In the genomic region with DNA sequence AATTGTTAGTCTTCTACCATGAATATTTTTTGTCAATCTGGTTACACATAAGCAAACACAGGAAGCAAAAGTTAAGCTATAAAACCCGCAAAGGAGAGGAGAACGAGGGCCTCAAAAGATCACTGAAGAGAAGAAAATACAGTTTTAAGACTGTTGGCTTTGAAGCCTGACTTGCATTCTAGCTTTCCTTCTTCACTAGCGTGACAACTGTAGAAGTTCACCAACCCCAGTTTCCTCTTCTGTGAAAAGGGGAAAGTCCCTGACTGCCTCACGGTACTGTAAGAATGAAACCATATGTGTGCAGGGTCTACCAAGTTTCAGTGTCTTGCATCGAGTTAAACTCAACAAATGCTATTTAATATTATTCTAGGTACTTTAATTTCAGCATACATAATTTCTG, we compare ENCODE assay signal across 8 cellular contexts. TPM values are rescaled to one million over a fixed set of nuclear protein-coding genes. Genes with fewer than 3 reads are reported as not detected.
A peak's percentile ranks its signal among the peaks of the same experiment; 100 is the strongest.
DNase-seq lines count a peak whose midpoint lies in the region; ATAC-seq and TF ChIP-seq lines count a peak whose summit lies in the region.

No MANE protein-coding gene starts in this region.

- DNase-seq in AG09309 (ENCODE audit: low read depth) (peak; percentile 64), activated B cell treated with CpG ODN at 0.5 μM for 24 hours (no peak), foreskin fibroblast (peak; percentile 33 to 67), MG63 (no peak), vagina (ENCODE audit: extremely low spot score in 2 of 2) (no peak), NCI-H526 treated with DMSO at 0.1 percent for 48 hours (lab: John Stamatoyannopoulos, UW) (no peak)

- CTCF ChIA-PET in activated B cell treated with CpG ODN at 0.5 μM for 24 hours (lab: Charles Lee) = interaction anchor here (0.9 to 2.4 kb wide), 2 partner anchors 15 to 54 kb away, joined by 5 to 7 read pairs; no protein-coding TSS in a partner anchor

- H3K9me3 Mint-ChIP-seq in activated B cell treated with CpG ODN at 0.5 μM for 24 hours = peaks cover 3% of the 10 kb centered on the region

- TF ChIP-seq POLR2A in vagina (IDR thresholded peaks at IDR 0.05) = no peak

- peak overlapping the region; percentile 90 for H3K27ac Mint-ChIP-seq in activated B cell treated with CpG ODN at 0.5 μM for 24 hours

- intact Hi-C loops in activated B cell treated with CpG ODN at 0.5 μM for 24 hours (cut with micrococcal nuclease) (loop anchor here (1.0 to 5.0 kb wide), 7 partner anchors 21 to 1709 kb away; a partner anchor contains a TSS), vagina (cut with DNase I) (no loop called here)

- H3K36me3 ChIP-seq in MG63 = no peaks in the 10 kb centered on the region
- no peaks in the 10 kb centered on the region for H3K36me3 ChIP-seq in vagina

- no peak overlapping the region for H3K27ac ChIP-seq in vagina

- peak overlapping the region; percentile 59 for H3K4me3 Mint-ChIP-seq in activated B cell treated with CpG ODN at 0.5 μM for 24 hours

- no peaks in the 10 kb centered on the region for H3K4me1 ChIP-seq in vagina

- no peaks in the 10 kb centered on the region for H3K36me3 Mint-ChIP-seq in activated B cell treated with CpG ODN at 0.5 μM for 24 hours (ENCODE audit: low read depth)

- H3K9me3 ChIP-seq in MG63 = no peaks in the 10 kb centered on the region
- no peaks in the 10 kb centered on the region for H3K9me3 ChIP-seq in vagina

- no peaks in the 10 kb centered on the region for H3K27me3 Mint-ChIP-seq in activated B cell treated with CpG ODN at 0.5 μM for 24 hours

- H3K4me1 Mint-ChIP-seq in activated B cell treated with CpG ODN at 0.5 μM for 24 hours = peaks cover 48% of the 10 kb centered on the region

- POLR2A ChIA-PET in activated B cell treated with CpG ODN at 0.5 μM for 24 hours (lab: Charles Lee) = interaction anchor here (0.8 to 1.8 kb wide), 4 partner anchors 9 to 169 kb away, joined by 3 to 24 read pairs (median 4); no protein-coding TSS in a partner anchor

- peak; percentile 97 for ATAC-seq in GM19043 (IDR thresholded peaks at IDR 0.05; ENCODE audit: low read depth, unreplicated experiment)
- peak; percentile 98 for ATAC-seq in HG03139 (IDR thresholded peaks at IDR 0.05; ENCODE audit: unreplicated experiment)
- ATAC-seq in activated B cell treated with CpG ODN at 0.5 μM for 24 hours (ENCODE audit: low read depth) = peak; percentile 96

- H3K27me3 ChIP-seq in MG63 (no peaks in the 10 kb centered on the region), vagina (no peaks in the 10 kb centered on the region)

- TF ChIP-seq CTCF in AG09309 (IDR thresholded peaks at IDR 0.05; ENCODE audit: control insufficient read depth, insufficient read depth, low read depth, low read length, missing control alignments) = no peak
- TF ChIP-seq CTCF in activated B cell treated with CpG ODN at 0.5 μM for 24 hours (IDR thresholded peaks at IDR 0.05) = no peak
- TF ChIP-seq CTCF in foreskin fibroblast (IDR thresholded peaks at IDR 0.05; ENCODE audit: low read depth, low read length) = no peak
- no peak for TF ChIP-seq CTCF in vagina (IDR thresholded peaks at IDR 0.05)

- no peak overlapping the region for H3K4me3 ChIP-seq in AG09309 (ENCODE audit: control insufficient read depth, low read depth, low read length)
- H3K4me3 ChIP-seq in foreskin fibroblast (ENCODE audit: low read depth in 1 of 2, low read length in 2 of 2) = no peak overlapping the region
- no peak overlapping the region for H3K4me3 ChIP-seq in MG63
- no peak overlapping the region for H3K4me3 ChIP-seq in vagina

RNA-seq across cellular contexts. Expression of a gene that starts 7.5 kb away (rescaled TPM):
- total RNA-seq in activated B cell treated with CpG ODN at 0.5 μM for 24 hours (not detected in 2 replicates), vagina (0.98 TPM)
- total RNA-seq in MG63 (2014; rRNA removed; shearing (Covaris generic); ENCODE audit: low replicate concordance) = not detected in 2 replicates

Comparison
In these comparisons a context has a peak if more than half of its experiments do, and no peak if none do; other contexts are left out.
1. DNase-seq: peak in AG09309 (single experiment) and foreskin fibroblast (2 of 2); none in activated B cell treated with CpG ODN at 0.5 μM for 24 hours (single experiment), MG63 (single experiment), vagina (0 of 2) and NCI-H526 treated with DMSO at 0.1 percent for 48 hours (single experiment).
2. Peak in every context shown above with its lines, with median percentiles within 50 percentile points of each other: ATAC-seq.